In the genomic region with DNA sequence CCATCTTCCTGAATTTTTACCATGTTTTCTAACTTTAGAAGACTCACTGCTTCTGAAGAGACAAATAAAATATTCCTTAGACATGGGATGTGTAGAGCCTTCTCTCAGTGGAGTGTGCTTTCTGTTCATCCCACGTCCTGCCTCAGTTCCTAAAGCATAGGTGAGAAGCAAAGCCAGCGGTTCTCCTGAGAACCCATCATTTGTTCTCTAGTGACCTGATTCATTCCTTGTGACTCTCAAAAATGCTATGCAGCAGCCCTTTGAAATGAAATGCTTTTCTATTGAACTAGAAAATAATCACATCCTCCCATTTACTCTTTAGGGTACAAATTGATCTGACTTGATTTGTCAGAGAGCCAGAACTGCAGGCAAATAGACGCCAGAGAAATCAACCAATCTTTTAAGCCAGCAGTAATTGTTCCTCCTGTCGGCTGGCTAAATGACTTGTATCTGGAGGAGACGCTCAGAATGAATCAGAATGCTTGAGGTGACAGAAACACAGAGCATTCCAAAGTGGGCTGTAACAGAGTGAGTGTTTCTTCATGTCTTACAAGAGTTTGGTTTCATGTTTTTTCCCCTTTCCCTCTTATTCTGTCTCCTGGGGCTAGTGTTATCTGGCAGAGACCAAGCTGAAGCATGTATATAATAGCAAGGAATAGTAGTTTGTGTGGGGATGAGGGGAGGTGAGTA, we compare ENCODE assay signal across 17 cellular contexts.
DNase-seq lines count a peak whose midpoint lies in the region; ATAC-seq, FAIRE-seq and TF ChIP-seq lines count a peak whose summit lies in the region.
"Had no signal": no experiment of that assay in that cellular context is flagged by ENCODE, and none has a peak within 500 bp of the region (broad histone marks: within the 10 kb centered on the region; RNA-seq: fewer than 3 reads in every experiment).

No MANE protein-coding gene starts in this region.

- in situ Hi-C loops in brain microvascular endothelial cell (cut with HindIII; ENCODE audit: low pct_ligation_motif_present, low sequenced_read_pairs): no loop called here

- no peak overlapping the region for H3K4me2 ChIP-seq in A549
- H3K4me2 ChIP-seq: BLaER1 had no signal

- H3K4me1 ChIP-seq in A549: no peaks in the 10 kb centered on the region
- H3K4me1 ChIP-seq: BLaER1, Peyer's patch, transverse colon had no signal

- H3K27me3 ChIP-seq in brain microvascular endothelial cell (replicated peaks): no peaks in the 10 kb centered on the region
- H3K27me3 ChIP-seq: BLaER1, ovary, Peyer's patch, transverse colon had no signal

- H3K4me3 ChIP-seq in A549 (no peak overlapping the region), brain microvascular endothelial cell (ENCODE audit: low read depth, low read length) (no peak overlapping the region)
- H3K4me3 ChIP-seq: BLaER1, ovary, Peyer's patch, transverse colon had no signal

- peaks cover 9% of the 10 kb centered on the region for H3K9me3 ChIP-seq in A549
- H3K9me3 ChIP-seq: ovary had no signal

- no peak for FAIRE-seq in A549 (lab: Jason Lieb, UNC)

- peak; percentile 24 to 45; a peak in 3 of 6 replicates for ATAC-seq in A549
- ATAC-seq in GM21737 (IDR thresholded peaks at IDR 0.05; ENCODE audit: unreplicated experiment): no peak
- ATAC-seq in GM18858 (IDR thresholded peaks at IDR 0.05; ENCODE audit: unreplicated experiment): no peak
- no peak for ATAC-seq in HG03457 (IDR thresholded peaks at IDR 0.05; ENCODE audit: unreplicated experiment)
- ATAC-seq: activated T-cell treated with anti-CD3 and anti-CD28 coated beads, Interleukin-2, amount 50 U/mL, for 72 hours had no signal

- no peak for TF ChIP-seq POLR2A in A549 (IDR thresholded peaks at IDR 0.05; ENCODE audit: low read length)

- WGBS in A549 (ENCODE audit: missing lambda C conversion rate): 34% methylated on average over 5 of the region's 5 CpGs

- POLR2A ChIA-PET in A549 (lab: Yijun Ruan, JAX): no interaction called here

- CTCF ChIA-PET in A549 (lab: Yijun Ruan, JAX): interaction anchor here (0.6 kb wide), 1 partner anchor 480 kb away, joined by 4 read pairs; no protein-coding TSS in a partner anchor

- H3K27ac ChIP-seq in A549 (no peak overlapping the region), brain microvascular endothelial cell (peak overlapping the region; percentile 25)
- H3K27ac ChIP-seq: BLaER1, ovary, Peyer's patch, transverse colon had no signal

- TF ChIP-seq EP300 in A549 (IDR thresholded peaks at IDR 0.05): no peak

- TF ChIP-seq CTCF in A549 (IDR thresholded peaks at IDR 0.05) (no peak), brain microvascular endothelial cell (IDR thresholded peaks at IDR 0.05; ENCODE audit: low read depth, low read length, missing control alignments) (no peak)

- no peaks in the 10 kb centered on the region for H3K36me3 ChIP-seq in brain microvascular endothelial cell (replicated peaks)
- H3K36me3 ChIP-seq: BLaER1, ovary, Peyer's patch, transverse colon had no signal

- DNase-seq in A549 (ENCODE audit: low read depth in 1 of 2, low spot score in 1 of 2) (no peak), GM03348 (ENCODE audit: low spot score) (peak; percentile 57), brain microvascular endothelial cell (peak; percentile 58), iris pigment epithelial cell (ENCODE audit: low read depth) (peak; percentile 87), HT-29 (ENCODE audit: low spot score) (no peak)
- DNase-seq: activated T-cell treated with anti-CD3 and anti-CD28 coated beads, Interleukin-2, amount 50 U/mL, for 72 hours; amygdala; DMS79 treated with DMSO at 0.1 percent for 48 hours; NCI-H1092 treated with DMSO at 0.1 percent for 48 hours; NCI-H524; ovary; Peyer's patch; transverse colon had no signal

- no peak for TF ChIP-seq RAD21 in A549 (conservative IDR thresholded peaks at IDR 0.05 in 1 of 2, IDR thresholded peaks at IDR 0.05 in 1 of 2)

TF ChIP-seq in A549, 52 proteins besides CTCF, POLR2A, EP300 and RAD21:
- TF ChIP-seq, protein P1, sequence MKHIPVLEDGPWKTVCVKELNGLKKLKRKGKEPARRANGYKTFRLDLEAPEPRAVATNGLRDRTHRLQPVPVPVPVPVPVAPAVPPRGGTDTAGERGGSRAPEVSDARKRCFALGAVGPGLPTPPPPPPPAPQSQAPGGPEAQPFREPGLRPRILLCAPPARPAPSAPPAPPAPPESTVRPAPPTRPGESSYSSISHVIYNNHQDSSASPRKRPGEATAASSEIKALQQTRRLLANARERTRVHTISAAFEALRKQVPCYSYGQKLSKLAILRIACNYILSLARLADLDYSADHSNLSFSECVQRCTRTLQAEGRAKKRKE (CRISPR knock-in tag; IDR thresholded peaks at IDR 0.05; ENCODE audit: low read depth): no peak
- no peak for TF ChIP-seq KDM5A (IDR thresholded peaks at IDR 0.05)
- no peak for TF ChIP-seq NPAS2 (CRISPR knock-in tag; IDR thresholded peaks at IDR 0.05; ENCODE audit: borderline replicate concordance)
- TF ChIP-seq, protein P2, sequence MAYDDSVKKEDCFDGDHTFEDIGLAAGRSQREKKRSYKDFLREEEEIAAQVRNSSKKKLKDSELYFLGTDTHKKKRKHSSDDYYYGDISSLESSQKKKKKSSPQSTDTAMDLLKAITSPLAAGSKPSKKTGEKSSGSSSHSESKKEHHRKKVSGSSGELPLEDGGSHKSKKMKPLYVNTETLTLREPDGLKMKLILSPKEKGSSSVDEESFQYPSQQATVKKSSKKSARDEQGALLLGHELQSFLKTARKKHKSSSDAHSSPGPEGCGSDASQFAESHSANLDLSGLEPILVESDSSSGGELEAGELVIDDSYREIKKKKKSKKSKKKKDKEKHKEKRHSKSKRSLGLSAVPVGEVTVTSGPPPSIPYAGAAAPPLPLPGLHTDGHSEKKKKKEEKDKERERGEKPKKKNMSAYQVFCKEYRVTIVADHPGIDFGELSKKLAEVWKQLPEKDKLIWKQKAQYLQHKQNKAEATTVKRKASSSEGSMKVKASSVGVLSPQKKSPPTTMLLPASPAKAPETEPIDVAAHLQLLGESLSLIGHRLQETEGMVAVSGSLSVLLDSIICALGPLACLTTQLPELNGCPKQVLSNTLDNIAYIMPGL (CRISPR knock-in tag; IDR thresholded peaks at IDR 0.05; ENCODE audit: borderline replicate concordance): no peak

Comparison
In these comparisons a context has a peak if more than half of its experiments do, and no peak if none do; other contexts are left out.
1. ATAC-seq: peak in A549 (2 of 2); none in GM21737 (single experiment), GM18858 (single experiment) and HG03457 (single experiment).
2. DNase-seq: peak in GM03348 (single experiment), brain microvascular endothelial cell (single experiment) and iris pigment epithelial cell (single experiment); none in A549 (0 of 2) and HT-29 (single experiment).